Comparison of ENCODE assay signal across 8 cellular contexts in the genomic region with DNA sequence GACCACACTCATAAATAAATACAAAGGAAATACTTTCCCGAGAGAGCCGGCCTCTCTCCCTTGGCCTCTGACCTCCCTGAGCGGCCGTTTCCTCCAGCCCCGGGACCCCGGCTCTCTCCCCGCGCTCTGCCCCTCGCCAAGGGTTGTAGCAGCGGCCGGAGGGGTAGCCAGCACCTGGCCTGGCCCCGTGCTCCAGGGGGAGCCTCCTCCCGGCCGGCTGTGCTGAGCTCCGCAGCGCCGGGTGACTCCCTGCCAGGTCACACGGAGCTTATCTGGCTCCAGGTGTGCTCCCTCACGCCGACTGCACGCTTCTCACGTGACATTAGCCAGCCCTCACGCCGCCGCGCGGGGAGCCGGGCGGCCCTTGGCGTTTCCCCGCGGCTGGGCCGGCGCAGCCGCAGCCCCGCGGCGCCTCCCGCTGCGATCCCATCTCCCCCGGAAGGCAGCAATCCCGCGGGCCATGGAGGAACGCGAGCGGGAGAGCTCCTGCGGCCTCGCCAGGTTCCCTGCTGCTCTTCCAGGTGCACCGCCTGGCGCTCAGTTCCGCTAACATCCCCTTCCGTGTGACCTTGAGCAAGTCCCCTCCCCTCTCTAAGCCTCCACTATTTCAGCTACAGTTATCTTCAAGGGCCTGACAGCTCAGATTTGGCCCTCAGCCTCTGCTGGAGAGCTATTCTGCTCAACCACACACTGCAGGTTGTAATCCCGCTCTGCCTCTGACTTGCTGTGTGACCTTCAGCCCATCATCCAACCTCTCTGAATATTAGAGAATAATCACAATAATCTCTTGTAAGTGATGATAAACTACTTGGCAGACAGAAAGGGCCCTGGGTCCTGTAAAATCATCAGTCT. TPM values are rescaled to one million over a fixed set of nuclear protein-coding genes. Genes with fewer than 3 reads are reported as not detected.
A peak's percentile ranks its signal among the peaks of the same experiment; 100 is the strongest.
DNase-seq lines count a peak whose midpoint lies in the region; ATAC-seq and TF ChIP-seq lines count a peak whose summit lies in the region.

No MANE protein-coding gene starts in this region.

- H3K36me3 ChIP-seq in PC-9 (ENCODE audit: low read depth), result 0 out of 2 replicates have a peak, but pooled peaks cover 11% of the 10 kb centered on the region
- H3K36me3 ChIP-seq in neutrophil, result no peaks in the 10 kb centered on the region
- no peaks in the 10 kb centered on the region for H3K36me3 ChIP-seq in upper lobe of left lung

- ATAC-seq in upper lobe of left lung (ENCODE audit: low FRiP score in 2 of 2), result peak; percentile 41 to 51

- peak overlapping the region; percentile 70 for H2AFZ ChIP-seq in PC-9

- H3K4me2 ChIP-seq in PC-9, result peak overlapping the region; percentile 96

- no peak for TF ChIP-seq EP300 in upper lobe of left lung (IDR thresholded peaks at IDR 0.05)

- TF ChIP-seq CTCF in PC-9 (conservative IDR thresholded peaks at IDR 0.05) (no peak), fibroblast of pulmonary artery (IDR thresholded peaks at IDR 0.05; ENCODE audit: low read length, missing control alignments) (no peak), neutrophil (IDR thresholded peaks at IDR 0.05) (no peak), upper lobe of left lung (IDR thresholded peaks at IDR 0.05) (peak in 1 of 6 experiments; percentile 14)

- no peaks in the 10 kb centered on the region for H3K9me2 ChIP-seq in PC-9 (ENCODE audit: insufficient read depth)

- WGBS in upper lobe of left lung, 2 donors, result 2 to 4% methylated on average over 12 to 40 of the region's 53 CpGs

- intact Hi-C loops in PC-9 (cut with micrococcal nuclease; ENCODE audit: unreplicated experiment), result no loop called here

- peak overlapping the region; percentile 97 for H3K27ac ChIP-seq in PC-9
- no peak overlapping the region for H3K27ac ChIP-seq in neutrophil
- H3K27ac ChIP-seq in upper lobe of left lung, result peak overlapping the region; percentile 83 to 93 (median 88)

- POLR2A ChIA-PET in PC-9 (lab: Charles Lee; ENCODE audit: unreplicated experiment), result interaction anchor here (0.6 to 1.0 kb wide), 3 partner anchors 9 to 61 kb away, joined by 3 to 8 read pairs (median 4); no protein-coding TSS in a partner anchor

- peaks cover 46% of the 10 kb centered on the region for H3F3A ChIP-seq in PC-9 (ENCODE audit: insufficient read depth, low read depth)

- H3K4me3 ChIP-seq in PC-9 (peak overlapping the region; percentile 71), fibroblast of pulmonary artery (replicated peaks; ENCODE audit: low read depth, low read length) (peak overlapping the region; percentile 43), neutrophil (ENCODE audit: low read depth in 1 of 2, low read length in 1 of 2) (peak overlapping the region; percentile 19 to 55), upper lobe of left lung (peak overlapping the region; percentile 8 to 53 (median 47))

- CTCF ChIA-PET in PC-9 (lab: Charles Lee), result interaction anchor here (0.8 to 1.9 kb wide), 3 partner anchors 13 to 31 kb away, joined by 3 to 6 read pairs (median 3); no protein-coding TSS in a partner anchor

- TF ChIP-seq POLR2A in GM10847 (IDR thresholded peaks at IDR 0.05; ENCODE audit: extremely low read depth, insufficient read length), result peak; percentile 73
- TF ChIP-seq POLR2A in upper lobe of left lung (IDR thresholded peaks at IDR 0.05), result peak in 2 of 4 donors; percentile 57 to 70

- peaks cover 66% of the 10 kb centered on the region for H3K79me2 ChIP-seq in PC-9 (ENCODE audit: low read depth)

- H3K9me3 ChIP-seq in PC-9 (ENCODE audit: insufficient read depth, low read depth) (no peaks in the 10 kb centered on the region), neutrophil (no peaks in the 10 kb centered on the region), upper lobe of left lung (no peaks in the 10 kb centered on the region)

- BruUV-seq in PC-9 (replicated peaks; lab: Mats Ljungman, UMichigan), result no TSS peak

- H3K4me1 ChIP-seq in PC-9 (replicated peaks; ENCODE audit: insufficient read depth) (peaks cover 52% of the 10 kb centered on the region), neutrophil (ENCODE audit: control insufficient read depth in 1 of 2, insufficient read depth in 1 of 2, low read depth in 1 of 2, low read length in 1 of 2) (peaks cover 13 to 18% of the 10 kb centered on the region in 2 experiments), upper lobe of left lung (peaks cover 44 to 59% (median 51%) of the 10 kb centered on the region in 4 donors)

- no peaks in the 10 kb centered on the region for H4K20me1 ChIP-seq in PC-9 (ENCODE audit: insufficient read depth)

- H3K27me3 ChIP-seq in PC-9 (ENCODE audit: insufficient read depth, low read depth), result no peaks in the 10 kb centered on the region
- peaks cover 61% of the 10 kb centered on the region for H3K27me3 ChIP-seq in neutrophil
- H3K27me3 ChIP-seq in upper lobe of left lung, result no peaks in the 10 kb centered on the region

- DNase-seq in HUDEP-2 (lab: John Stamatoyannopoulos, UW; ENCODE audit: unreplicated experiment in 76 of 76), result peak in 73 of 76 experiments; percentile 13 to 81 (median 58)
- peak; percentile 48 to 58 for DNase-seq in PC-9
- DNase-seq in activated T-helper 1 cell treated with anti-CD3 and anti-CD28 coated beads, Interleukin-2, amount 50 U/mL, for 16 hours (ENCODE audit: low read depth in 1 of 2, low spot score in 1 of 2), result peak; percentile 32 to 46
- DNase-seq in fibroblast of pulmonary artery (ENCODE audit: low read depth), result peak; percentile 38
- DNase-seq in upper lobe of left lung, result peak; percentile 81 to 91
- DNase-seq in middle frontal gyrus (ENCODE audit: extremely low spot score, low spot score), result no peak

RNA-seq across cellular contexts. Expression of a gene that starts 3.5 kb away (rescaled TPM):
- total RNA-seq in PC-9 (2021), result 150 and 158 TPM in 2 replicates
- total RNA-seq in upper lobe of left lung, result 100 to 1,000 TPM in 1 of 6 donors, 10 to 100 TPM in 5; 37.4 to 214 (median 67.4) TPM
